In genomic region chr22:37608477-37609239, GRCh38 we compare ENCODE assay signal across 1 cellular context.
TF ChIP-seq lines count a peak whose summit lies in the region.

Gene GGA1 (plus strand): TSS chr22:37608834. CDS start chr22:37608861, 27 bp downstream.

TF ChIP-seq in SK-N-SH, 30 proteins besides CTCF, POLR2A, EP300 and RAD21 (continued from another document):
- TF ChIP-seq FOSL2 (IDR thresholded peaks at IDR 0.05; ENCODE audit: borderline replicate concordance, low read depth) (no peak), GABPA (IDR thresholded peaks at IDR 0.05; ENCODE audit: low read depth) (peak; percentile 92), EZH2phosphoT487 (IDR thresholded peaks at IDR 0.05; ENCODE audit: borderline replicate concordance, low read depth) (no peak), FOXM1 (IDR thresholded peaks at IDR 0.05; ENCODE audit: low read depth) (no peak), ZBTB33 (IDR thresholded peaks at IDR 0.05; ENCODE audit: borderline replicate concordance, low read depth) (peak; percentile 97), USF2 (IDR thresholded peaks at IDR 0.05; ENCODE audit: borderline replicate concordance, low read depth, low read length) (no peak), IRF3 (IDR thresholded peaks at IDR 0.05; ENCODE audit: low read depth, low read length) (no peak), NRF1 (IDR thresholded peaks at IDR 0.05; ENCODE audit: low read depth, low read length) (no peak), CHD2 (IDR thresholded peaks at IDR 0.05; ENCODE audit: low read length, partially characterized antibody) (peak; percentile 99)
